In genomic region chr22:28983788-28984441, GRCh38 we compare ENCODE assay signal across 16 cellular contexts.
DNase-seq lines count a peak whose midpoint lies in the region; ATAC-seq, FAIRE-seq and TF ChIP-seq lines count a peak whose summit lies in the region.
"Had no signal": no experiment of that assay in that cellular context is flagged by ENCODE, and none has a peak within 500 bp of the region (broad histone marks: within the 10 kb centered on the region; RNA-seq: fewer than 3 reads in every experiment).

No MANE protein-coding gene starts in this region.

- no peaks in the 10 kb centered on the region for H3K4me1 Mint-ChIP-seq in stimulated activated naive CD8-positive, alpha-beta T cell treated with anti-CD3 and anti-CD28 coated beads, Interleukin-15, amount 100 ng/mL, for 72 hours
- H3K4me1 Mint-ChIP-seq in activated T-cell treated with anti-CD3 and anti-CD28 coated beads, Interleukin-2, amount 50 U/mL, for 24 hours (ENCODE audit: low read depth): peaks cover 9% of the 10 kb centered on the region

- no peaks in the 10 kb centered on the region for H4K20me1 ChIP-seq in HepG2 (ENCODE audit: insufficient read depth, low read length)

- BruUV-seq in HepG2 (replicated peaks; lab: Mats Ljungman, UMichigan): no TSS peak

- no peak for ATAC-seq in stimulated activated naive CD8-positive, alpha-beta T cell treated with anti-CD3 and anti-CD28 coated beads, Interleukin-15, amount 100 ng/mL, for 72 hours
- no peak for ATAC-seq in stimulated activated naive CD8-positive, alpha-beta T cell treated with anti-CD3 and anti-CD28 coated beads, Interleukin-15, Interleukin-2, amounts not matched to agents 100 U/mL and 50 U/mL, for 24 hours
- no peak for ATAC-seq in HepG2
- ATAC-seq: pancreas had no signal

- H3K9me3 ChIP-seq in HepG2 (ENCODE audit: low read length): peaks cover 7% of the 10 kb centered on the region; the same call in 1 of the 2 replicates
- H3K9me3 ChIP-seq: pancreas, suprapubic skin had no signal

- TF ChIP-seq RAD21 in HepG2 (CRISPR knock-in tag; IDR thresholded peaks at IDR 0.05): no peak

- POLR2A ChIA-PET in HepG2 (lab: Yijun Ruan, JAX): interaction anchor here (4.0 to 4.2 kb wide), 2 partner anchors 20 to 47 kb away, joined by 26 to 32 read pairs; no protein-coding TSS in a partner anchor

- H3K4me3 Mint-ChIP-seq in stimulated activated naive CD8-positive, alpha-beta T cell treated with anti-CD3 and anti-CD28 coated beads, Interleukin-15, amount 100 ng/mL, for 72 hours: no peak overlapping the region
- no peak overlapping the region for H3K4me3 Mint-ChIP-seq in activated T-cell treated with anti-CD3 and anti-CD28 coated beads, Interleukin-2, amount 50 U/mL, for 24 hours
- H3K4me3 Mint-ChIP-seq: activated naive CD4-positive, alpha-beta T cell treated with anti-CD3 and anti-CD28 coated beads for 36 hours had no signal

- no peak overlapping the region for H3K4me2 ChIP-seq in HepG2 (ENCODE audit: low read depth, low read length)

- H3K27ac ChIP-seq in HepG2 (ENCODE audit: extremely low read length, insufficient read depth, low read length): peak overlapping the region; percentile 87
- H3K27ac ChIP-seq: epithelial cell of prostate, pancreas, suprapubic skin had no signal

- H3K36me3 ChIP-seq in HepG2 (replicated peaks in 1 of 2; ENCODE audit: control insufficient read depth in 1 of 2, insufficient read depth in 2 of 2, low read length in 2 of 2): peaks cover 15 to 43% of the 10 kb centered on the region in 2 experiments
- H3K36me3 ChIP-seq: pancreas had no signal

- H3K4me1 ChIP-seq in HepG2 (ENCODE audit: insufficient read depth, low read length): peaks cover 99% of the 10 kb centered on the region

- H3K4me3 ChIP-seq in cardiac fibroblast (replicated peaks in 1 of 2; ENCODE audit: low read depth in 2 of 2, low read length in 2 of 2): no peak overlapping the region
- H3K4me3 ChIP-seq in HepG2 (replicated peaks in 1 of 3; ENCODE audit: insufficient read depth in 1 of 3, low read depth in 2 of 3, low read length in 3 of 3): no peak overlapping the region
- H3K4me3 ChIP-seq: pancreas, suprapubic skin had no signal

- peaks cover 44% of the 10 kb centered on the region for H3K27me3 Mint-ChIP-seq in stimulated activated naive CD8-positive, alpha-beta T cell treated with anti-CD3 and anti-CD28 coated beads, Interleukin-15, amount 100 ng/mL, for 72 hours
- peaks cover 42% of the 10 kb centered on the region for H3K27me3 Mint-ChIP-seq in activated T-cell treated with anti-CD3 and anti-CD28 coated beads, Interleukin-2, amount 50 U/mL, for 24 hours

- peak overlapping the region; percentile 5 to 11 for H3K27ac Mint-ChIP-seq in stimulated activated naive CD8-positive, alpha-beta T cell treated with anti-CD3 and anti-CD28 coated beads, Interleukin-15, amount 100 ng/mL, for 72 hours
- no peak overlapping the region for H3K27ac Mint-ChIP-seq in activated T-cell treated with anti-CD3 and anti-CD28 coated beads, Interleukin-2, amount 50 U/mL, for 24 hours
- H3K27ac Mint-ChIP-seq: activated naive CD4-positive, alpha-beta T cell treated with anti-CD3 and anti-CD28 coated beads for 36 hours had no signal

- no peaks in the 10 kb centered on the region for H3K36me3 Mint-ChIP-seq in activated T-cell treated with anti-CD3 and anti-CD28 coated beads, Interleukin-2, amount 50 U/mL, for 24 hours (ENCODE audit: low read depth)

- no peak for FAIRE-seq in HepG2 (lab: Jason Lieb, UNC)
- FAIRE-seq: D721Med, pancreas had no signal

- TF ChIP-seq EP300 in HepG2 (IDR thresholded peaks at IDR 0.05; ENCODE audit: low read depth in 2 of 2, low read length in 2 of 2) (no peak), HepG2 (CRISPR knock-in tag; IDR thresholded peaks at IDR 0.05; ENCODE audit: borderline replicate concordance) (no peak)

- H3K79me2 ChIP-seq in HepG2 (ENCODE audit: insufficient read depth, low read length): peaks cover 90% of the 10 kb centered on the region

- CTCF ChIA-PET in HepG2 (lab: Yijun Ruan, JAX; ENCODE audit: low intra/inter-chr PET ratio, low total read pairs): no interaction called here

- H3K27me3 ChIP-seq in HepG2 (ENCODE audit: control insufficient read depth in 1 of 2, insufficient read depth in 2 of 2, low read length in 2 of 2): no peaks in the 10 kb centered on the region
- H3K27me3 ChIP-seq: pancreas, suprapubic skin had no signal

- 78% methylated on average over 4 of the region's 4 CpGs for WGBS in HepG2 (ENCODE audit: low lambda C conversion rate)

- H3K9ac ChIP-seq in HepG2 (ENCODE audit: insufficient read depth, low read depth, low read length): 0 out of 2 replicates have a peak overlapping the region, but pooled peaks have one; percentile 27

- intact Hi-C loops in HepG2 (cut with micrococcal nuclease; ENCODE audit: unreplicated experiment): loop anchor here (2.0 kb wide), 1 partner anchor 21 kb away; no protein-coding TSS in a partner anchor

- DNase-seq in stimulated activated naive CD8-positive, alpha-beta T cell treated with anti-CD3 and anti-CD28 coated beads, Interleukin-15, amount 100 ng/mL, for 72 hours: no peak
- no peak for DNase-seq in stimulated activated naive CD8-positive, alpha-beta T cell treated with anti-CD3 and anti-CD28 coated beads, Interleukin-15, Interleukin-2, amounts not matched to agents 100 U/mL and 50 U/mL, for 24 hours
- peak; percentile 16 to 34 for DNase-seq in cardiac fibroblast (ENCODE audit: low read depth in 2 of 2)
- no peak for DNase-seq in HepG2 (ENCODE audit: low spot score)
- no peak for DNase-seq in hepatic stellate cell (ENCODE audit: low spot score)
- DNase-seq in putamen (ENCODE audit: low spot score): no peak
- no peak for DNase-seq in activated T-cell treated with anti-CD3 and anti-CD28 coated beads, Interleukin-2, amount 50 U/mL, for 24 hours
- no peak for DNase-seq in erythroblast (lab: John Stamatoyannopoulos, UW)
- DNase-seq: activated CD4-positive, CD25-positive, alpha-beta regulatory T cell; activated naive CD4-positive, alpha-beta T cell treated with anti-CD3 and anti-CD28 coated beads for 36 hours; NCI-H1436; pancreas; SW 1271 had no signal

- TF ChIP-seq CTCF in cardiac fibroblast (IDR thresholded peaks at IDR 0.05; ENCODE audit: low read depth, low read length) (no peak), HepG2 (CRISPR knock-in tag; IDR thresholded peaks at IDR 0.05) (no peak)

- no peak overlapping the region for H2AFZ ChIP-seq in HepG2 (ENCODE audit: low read length)

- TF ChIP-seq POLR2A in HepG2 (IDR thresholded peaks at IDR 0.05; ENCODE audit: insufficient read depth in 1 of 2, low read depth in 2 of 2, low read length in 2 of 2): no peak
- TF ChIP-seq POLR2A in erythroblast (IDR thresholded peaks at IDR 0.05; ENCODE audit: low read length): no peak

- peaks cover 5 to 14% of the 10 kb centered on the region in 2 donors for H3K9me3 Mint-ChIP-seq in stimulated activated naive CD8-positive, alpha-beta T cell treated with anti-CD3 and anti-CD28 coated beads, Interleukin-15, amount 100 ng/mL, for 72 hours
- peaks cover 6% of the 10 kb centered on the region for H3K9me3 Mint-ChIP-seq in activated T-cell treated with anti-CD3 and anti-CD28 coated beads, Interleukin-2, amount 50 U/mL, for 24 hours

- in situ Hi-C loops in HepG2 (cut with HindIII; ENCODE audit: extremely low pct_ligation_motif_present, low pct_unique_long_range_greater_than_20kb): no loop called here

TF ChIP-seq in HepG2, 621 proteins besides CTCF, POLR2A, EP300 and RAD21 (continues in another document):
- TF ChIP-seq HOXD1 (CRISPR knock-in tag; IDR thresholded peaks at IDR 0.05): no peak
- no peak for TF ChIP-seq FOXA3 (CRISPR knock-in tag; IDR thresholded peaks at IDR 0.05)

Comparison
In these comparisons a context has a peak if more than half of its experiments do, and no peak if none do; other contexts are left out.
1. DNase-seq: peak in cardiac fibroblast (2 of 2); none in stimulated activated naive CD8-positive, alpha-beta T cell treated with anti-CD3 and anti-CD28 coated beads, Interleukin-15, amount 100 ng/mL, for 72 hours (0 of 2), stimulated activated naive CD8-positive, alpha-beta T cell treated with anti-CD3 and anti-CD28 coated beads, Interleukin-15, Interleukin-2, amounts not matched to agents 100 U/mL and 50 U/mL, for 24 hours (single experiment), HepG2 (single experiment), hepatic stellate cell (single experiment), putamen (single experiment), activated T-cell treated with anti-CD3 and anti-CD28 coated beads, Interleukin-2, amount 50 U/mL, for 24 hours (single experiment) and erythroblast (0 of 2).